Comparison of ENCODE assay signal across 2 cellular contexts in the genomic region with DNA sequence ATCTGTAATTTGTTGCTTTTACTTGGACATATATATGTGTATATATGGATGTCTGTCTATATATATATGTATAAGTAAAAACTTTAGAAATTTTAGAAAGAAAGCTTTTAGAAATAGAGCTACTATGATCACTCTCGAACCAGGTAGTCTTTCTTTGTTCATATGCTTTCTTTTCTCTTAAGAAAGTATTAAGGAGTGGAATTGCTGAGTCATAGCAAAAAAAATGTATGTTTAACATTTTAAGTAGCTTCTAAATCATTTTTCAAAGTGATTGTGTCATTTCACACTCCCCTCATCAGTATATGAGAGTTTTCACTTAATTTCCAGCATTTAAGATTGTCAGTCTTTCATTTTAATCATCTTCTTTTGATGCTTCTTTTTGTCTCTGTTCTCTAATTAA.
TF ChIP-seq lines count a peak whose summit lies in the region.

No MANE protein-coding gene starts in this region.

TF ChIP-seq in HepG2, 621 proteins besides CTCF, POLR2A, EP300 and RAD21:
- 0 out of 2 replicates have a peak, but pooled peaks have one; percentile 37 for TF ChIP-seq NFE2L2 (IDR thresholded peaks at IDR 0.05; ENCODE audit: low read length)
- TF ChIP-seq, protein P1, sequence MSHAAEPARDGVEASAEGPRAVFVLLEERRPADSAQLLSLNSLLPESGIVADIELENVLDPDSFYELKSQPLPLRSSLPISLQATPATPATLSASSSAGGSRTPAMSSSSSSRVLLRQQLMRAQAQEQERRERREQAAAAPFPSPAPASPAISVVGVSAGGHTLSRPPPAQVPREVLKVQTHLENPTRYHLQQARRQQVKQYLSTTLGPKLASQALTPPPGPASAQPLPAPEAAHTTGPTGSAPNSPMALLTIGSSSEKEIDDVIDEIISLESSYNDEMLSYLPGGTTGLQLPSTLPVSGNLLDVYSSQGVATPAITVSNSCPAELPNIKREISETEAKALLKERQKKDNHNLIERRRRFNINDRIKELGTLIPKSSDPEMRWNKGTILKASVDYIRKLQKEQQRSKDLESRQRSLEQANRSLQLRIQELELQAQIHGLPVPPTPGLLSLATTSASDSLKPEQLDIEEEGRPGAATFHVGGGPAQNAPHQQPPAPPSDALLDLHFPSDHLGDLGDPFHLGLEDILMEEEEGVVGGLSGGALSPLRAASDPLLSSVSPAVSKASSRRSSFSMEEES (CRISPR knock-in tag; IDR thresholded peaks at IDR 0.05): no peak
- TF ChIP-seq ZNF335 (CRISPR knock-in tag; IDR thresholded peaks at IDR 0.05): no peak

TF ChIP-seq in H1, 55 proteins besides CTCF, POLR2A, EP300 and RAD21:
- TF ChIP-seq PHF8 (conservative IDR thresholded peaks at IDR 0.05; ENCODE audit: low read depth, low read length): no peak
- peak; percentile 33; the same call in 1 of the 2 replicates for TF ChIP-seq MAFK (IDR thresholded peaks at IDR 0.05; ENCODE audit: low read depth, low read length)
- TF ChIP-seq EGR1 (IDR thresholded peaks at IDR 0.05; ENCODE audit: borderline replicate concordance, low read depth, low read length): no peak
- no peak for TF ChIP-seq JUND (IDR thresholded peaks at IDR 0.05; ENCODE audit: low read length)
- TF ChIP-seq GABPA (IDR thresholded peaks at IDR 0.05; ENCODE audit: borderline replicate concordance, insufficient read depth, low read length): no peak
- TF ChIP-seq JUN (IDR thresholded peaks at IDR 0.05; ENCODE audit: low read depth, low read length): no peak
TF ChIP-seq in H1: peak in this region for 1.
